In genomic region chr19:6599866-6600454, GRCh38 we compare ENCODE assay signal across 15 cellular contexts. TPM values are rescaled to one million over a fixed set of nuclear protein-coding genes. Genes with fewer than 3 reads are reported as not detected.
"Had no signal": no experiment of that assay in that cellular context is flagged by ENCODE, and none has a peak within 500 bp of the region (broad histone marks: within the 10 kb centered on the region; RNA-seq: fewer than 3 reads in every experiment).

No MANE protein-coding gene starts in this region.

- H3K4me3 Mint-ChIP-seq: natural killer cell treated with Interleukin-12 subunit alpha and Interleukin-12 subunit beta and Interleukin-15 and Interleukin-18, amount 100 ng/mL, for 72 hours had no signal

- H3K9me3 Mint-ChIP-seq: natural killer cell treated with Interleukin-12 subunit alpha and Interleukin-12 subunit beta and Interleukin-15 and Interleukin-18, amount 100 ng/mL, for 72 hours had no signal

- ATAC-seq: left lung; natural killer cell treated with Interleukin-12 subunit alpha and Interleukin-12 subunit beta and Interleukin-15 and Interleukin-18, amount 100 ng/mL, for 72 hours; sciatic nerve had no signal

- H3K36me3 Mint-ChIP-seq: natural killer cell treated with Interleukin-12 subunit alpha and Interleukin-12 subunit beta and Interleukin-15 and Interleukin-18, amount 100 ng/mL, for 72 hours had no signal

- DNase-seq: activated CD4-positive, alpha-beta T cell treated with anti-CD3 and anti-CD28 coated beads for 4 hours; activated T-cell treated with anti-CD3 and anti-CD28 coated beads, Interleukin-2, amount 50 U/mL, for 1 hour; aorta; dermis blood vessel endothelial cell; left lung; mesenchymal stem cell; occipital lobe; stimulated activated CD4-positive, alpha-beta T cell treated with anti-CD3 and anti-CD28 coated beads, Interleukin-2, amount 100 ng/mL, for 24 hours; stomach had no signal

RNA-seq across cellular contexts. Expression of gene CD70, which starts 9.0 kb away (rescaled TPM):
- total RNA-seq: breast epithelium, cerebellum, dermis blood vessel endothelial cell, occipital lobe, pulmonary artery endothelial cell, sciatic nerve, stomach, thoracic aorta had no signal
